Comparison of ENCODE assay signal across 13 cellular contexts in genomic region chr18:51953521-51953920, GRCh38.
DNase-seq lines count a peak whose midpoint lies in the region; ATAC-seq and TF ChIP-seq lines count a peak whose summit lies in the region.
"Had no signal": no experiment of that assay in that cellular context is flagged by ENCODE, and none has a peak within 500 bp of the region (broad histone marks: within the 10 kb centered on the region; RNA-seq: fewer than 3 reads in every experiment).

No MANE protein-coding gene starts in this region.

- no peak overlapping the region for H3K27ac Mint-ChIP-seq in nephron progenitor cell

- H3K27me3 ChIP-seq in GM06990 (replicated peaks; ENCODE audit: control insufficient read depth, insufficient read depth, low read length): no peaks in the 10 kb centered on the region
- H3K27me3 ChIP-seq: pancreas, upper lobe of left lung had no signal

- peak; percentile 71 for DNase-seq in GM06990 (ENCODE audit: extremely low read depth, insufficient read length)
- peak; percentile 8 for DNase-seq in GM19238 (ENCODE audit: insufficient read length, low spot score)
- no peak for DNase-seq in activated CD4-positive, CD25-positive, alpha-beta regulatory T cell (lab: John Stamatoyannopoulos, UW)
- DNase-seq in NCI-H774 (lab: John Stamatoyannopoulos, UW): no peak
- DNase-seq in HCEC 1CT: no peak
- no peak for DNase-seq in nephron progenitor cell
- DNase-seq: activated T-cell treated with anti-CD3 and anti-CD28 coated beads, Interleukin-2, amount 50 U/mL, for 48 hours; NCI-H1694; pancreas; upper lobe of left lung had no signal

- no peak overlapping the region for H3K4me3 Mint-ChIP-seq in nephron progenitor cell

- no peak overlapping the region for H3K4me3 ChIP-seq in GM06990 (replicated peaks; ENCODE audit: low read depth, low read length)
- H3K4me3 ChIP-seq: pancreas, upper lobe of left lung had no signal

- H3K4me1 Mint-ChIP-seq in nephron progenitor cell: no peaks in the 10 kb centered on the region

- peak; percentile 88 for ATAC-seq in HG02623 (IDR thresholded peaks at IDR 0.05; ENCODE audit: unreplicated experiment)
- peak; percentile 70 for ATAC-seq in HG03439 (IDR thresholded peaks at IDR 0.05; ENCODE audit: unreplicated experiment)
- ATAC-seq: left lobe of liver, pancreas had no signal

- TF ChIP-seq CTCF in GM06990 (IDR thresholded peaks at IDR 0.05; ENCODE audit: insufficient read depth, low read length, poor library complexity, severe bottlenecking): no peak
- no peak for TF ChIP-seq CTCF in nephron progenitor cell (IDR thresholded peaks at IDR 0.05)

- peaks cover 3% of the 10 kb centered on the region for H3K27me3 Mint-ChIP-seq in nephron progenitor cell (ENCODE audit: low read depth, poor library complexity)

- H3K36me3 Mint-ChIP-seq in nephron progenitor cell (ENCODE audit: low read depth): no peaks in the 10 kb centered on the region

- H3K36me3 ChIP-seq in GM06990 (ENCODE audit: control insufficient read depth, insufficient read depth, low read length): no peaks in the 10 kb centered on the region
- H3K36me3 ChIP-seq: pancreas, upper lobe of left lung had no signal

- H3K9me3 Mint-ChIP-seq in nephron progenitor cell: no peaks in the 10 kb centered on the region

Comparison
In these comparisons a context has a peak if more than half of its experiments do, and no peak if none do; other contexts are left out.
1. DNase-seq: peak in GM06990 (single experiment) and GM19238 (single experiment); none in activated CD4-positive, CD25-positive, alpha-beta regulatory T cell (0 of 4), NCI-H774 (single experiment), HCEC 1CT (single experiment) and nephron progenitor cell (single experiment).